In the genomic region with DNA sequence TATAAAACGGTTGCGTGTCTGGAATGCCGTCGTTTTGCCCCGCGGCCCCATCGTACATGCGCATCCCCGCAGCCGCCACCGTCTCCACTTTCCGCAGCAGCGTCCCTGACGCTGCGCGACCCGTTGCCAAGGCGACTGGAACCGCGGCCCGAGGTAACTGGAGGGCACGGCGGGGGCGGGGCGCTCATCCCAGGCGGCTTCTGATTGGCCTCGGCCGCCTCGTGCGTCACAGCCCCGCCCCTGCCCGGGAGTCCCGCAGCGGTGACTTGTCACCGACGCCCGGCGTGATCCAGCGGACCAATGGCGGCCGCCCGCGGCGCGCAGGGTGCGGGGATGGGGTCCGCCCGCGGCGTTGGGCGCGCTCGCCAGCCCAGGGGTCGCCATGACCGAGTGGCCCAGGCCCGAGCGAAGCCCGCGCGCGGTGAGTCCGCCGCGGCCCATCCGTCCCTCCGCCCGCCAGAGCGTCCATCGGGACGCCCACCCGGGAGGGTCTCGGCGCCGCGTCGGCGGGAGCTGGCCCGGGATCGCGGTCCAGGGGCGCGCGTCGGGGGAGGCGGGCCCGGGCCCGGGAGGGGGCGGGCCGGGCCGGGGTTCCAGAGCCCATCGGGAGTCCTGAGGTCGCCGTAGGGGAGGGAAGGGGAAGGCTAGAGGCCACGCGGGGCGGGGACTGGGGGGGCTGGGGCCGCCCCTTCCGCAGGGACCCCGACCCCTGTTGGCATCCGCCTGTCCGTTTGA, we compare ENCODE assay signal across 8 cellular contexts. TPM values are rescaled to one million over a fixed set of nuclear protein-coding genes. Genes with fewer than 3 reads are reported as not detected.
DNase-seq lines count a peak whose midpoint lies in the region; FAIRE-seq lines count a peak whose summit lies in the region.

A gene with protein sequence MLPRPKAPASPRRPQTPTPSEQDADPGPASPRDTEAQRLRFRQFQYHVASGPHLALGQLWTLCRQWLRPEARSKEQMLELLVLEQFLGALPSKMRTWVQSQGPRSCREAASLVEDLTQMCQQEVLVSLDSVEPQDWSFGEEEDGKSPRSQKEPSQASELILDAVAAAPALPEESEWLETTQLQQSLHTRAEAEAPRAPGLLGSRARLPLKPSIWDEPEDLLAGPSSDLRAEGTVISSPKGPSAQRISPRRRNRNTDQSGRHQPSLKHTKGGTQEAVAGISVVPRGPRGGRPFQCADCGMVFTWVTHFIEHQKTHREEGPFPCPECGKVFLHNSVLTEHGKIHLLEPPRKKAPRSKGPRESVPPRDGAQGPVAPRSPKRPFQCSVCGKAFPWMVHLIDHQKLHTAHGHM (plus strand): TSS at position 285 of the 735 bp plus-strand sequence. CDS start 3,812 bp downstream, outside the sequence.

- H3K4me1 ChIP-seq in small intestine (ENCODE audit: control insufficient read depth in 2 of 2, insufficient read depth in 1 of 2, low read depth in 1 of 2, low read length in 1 of 2) = no peaks in the 10 kb centered on the region
- no peaks in the 10 kb centered on the region for H3K4me1 ChIP-seq in effector memory CD4-positive, alpha-beta T cell (ENCODE audit: control insufficient read depth, insufficient read depth, low read length, poor library complexity, severe bottlenecking)

- FAIRE-seq in small intestine (lab: Jason Lieb, UNC) = no peak

- H3K36me3 ChIP-seq in small intestine (ENCODE audit: control insufficient read depth in 2 of 2, insufficient read depth in 2 of 2, low read length in 2 of 2) = no peaks in the 10 kb centered on the region
- H3K36me3 ChIP-seq in effector memory CD4-positive, alpha-beta T cell (ENCODE audit: control insufficient read depth, insufficient read depth, low read length) = no peaks in the 10 kb centered on the region

- in situ Hi-C loops in ACHN (cut with HindIII; ENCODE audit: low pct_ligation_motif_present, low pct_unique_long_range_greater_than_20kb, low sequenced_read_pairs) = no loop called here

- WGBS in small intestine, 3 donors = 7 to 41% (median 33%) methylated on average over 62 to 101 of the region's 101 CpGs

- H3K4me3 ChIP-seq in small intestine (ENCODE audit: low read depth in 1 of 2, low read length in 2 of 2) = peak within 1 kb of the TSS; percentile 10 to 14
- no peak within 1 kb of the TSS for H3K4me3 ChIP-seq in effector memory CD4-positive, alpha-beta T cell (ENCODE audit: insufficient read depth, low read depth, low read length, poor library complexity, severe bottlenecking)

- DNase-seq in AG20443 (ENCODE audit: low spot score) = peak; percentile 82
- DNase-seq in NCI-H2227 treated with DMSO at 0.1 percent for 48 hours (lab: John Stamatoyannopoulos, UW) = peak; percentile 59
- peak in 60 of 61 donors; percentile 44 to 98 (median 93) for DNase-seq in caudate nucleus (lab: John Stamatoyannopoulos, UW)
- DNase-seq in inferior parietal cortex (ENCODE audit: extremely low spot score) = peak; percentile 88
- DNase-seq in small intestine = no peak
- no peak for DNase-seq in ACHN
- DNase-seq in RPMI8226 = no peak
- no peak for DNase-seq in effector memory CD4-positive, alpha-beta T cell

- H3K9me3 ChIP-seq in small intestine (ENCODE audit: control insufficient read depth, low read depth) = peaks cover 6% of the 10 kb centered on the region
- H3K9me3 ChIP-seq in effector memory CD4-positive, alpha-beta T cell (ENCODE audit: control insufficient read depth, low read length) = no peaks in the 10 kb centered on the region

- H3K27ac ChIP-seq in caudate nucleus (ENCODE audit: low read depth, low read length) = peak within 1 kb of the TSS; percentile 3
- no peak within 1 kb of the TSS for H3K27ac ChIP-seq in small intestine (ENCODE audit: low read depth in 1 of 2, low read length in 1 of 2)
- no peak within 1 kb of the TSS for H3K27ac ChIP-seq in effector memory CD4-positive, alpha-beta T cell (ENCODE audit: insufficient read depth, low read length, poor library complexity, severe bottlenecking)

- peaks cover 0 to 5% of the 10 kb centered on the region in 2 donors for H3K27me3 ChIP-seq in small intestine (ENCODE audit: control insufficient read depth in 2 of 2, insufficient read depth in 2 of 2, low read length in 2 of 2)
- H3K27me3 ChIP-seq in effector memory CD4-positive, alpha-beta T cell (replicated peaks; ENCODE audit: control insufficient read depth, insufficient read depth, low read length, poor library complexity, severe bottlenecking) = no peaks in the 10 kb centered on the region

RNA-seq across cellular contexts. Expression of the gene that starts here (rescaled TPM):
- under 1 TPM in 1 of 3 donors, not detected in 2; 0.21 TPM for polyA plus RNA-seq in small intestine

Comparison
In these comparisons a context has a peak if more than half of its experiments do, and no peak if none do; other contexts are left out.
1. DNase-seq: peak in AG20443 (single experiment), NCI-H2227 treated with DMSO at 0.1 percent for 48 hours (single experiment), caudate nucleus (60 of 61) and inferior parietal cortex (single experiment); none in small intestine (single experiment), ACHN (single experiment), RPMI8226 (single experiment) and effector memory CD4-positive, alpha-beta T cell (0 of 3).